35 cellular contexts compared by ENCODE assay signal in the genomic region with DNA sequence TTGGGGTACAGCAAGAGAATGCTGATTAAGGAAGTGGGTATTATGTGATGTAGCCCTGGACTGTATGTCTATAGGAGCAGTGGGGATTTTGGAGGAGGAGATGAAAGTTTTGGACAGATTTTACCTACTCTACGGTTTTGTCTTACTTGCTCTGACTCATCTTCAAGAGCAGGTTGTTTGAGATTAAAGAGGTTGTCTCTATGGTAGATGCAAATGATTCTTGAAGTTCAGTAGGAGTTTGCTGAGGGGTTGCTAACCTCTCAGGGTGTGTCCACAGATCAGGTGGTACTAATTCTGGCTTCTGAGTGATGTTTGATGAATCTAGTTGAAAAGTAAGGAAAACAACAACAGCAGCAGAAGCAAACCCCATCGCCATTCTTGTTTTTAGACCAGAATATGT. TPM values are rescaled to one million over a fixed set of nuclear protein-coding genes. Genes with fewer than 3 reads are reported as not detected.
"Had no signal": no experiment of that assay in that cellular context is flagged by ENCODE, and none has a peak within 500 bp of the region (broad histone marks: within the 10 kb centered on the region; RNA-seq: fewer than 3 reads in every experiment).

No MANE protein-coding gene starts in this region.

- H3K27me3 ChIP-seq: ascending aorta, cardiac muscle cell, MG63 had no signal

- H3K4me3 ChIP-seq: ascending aorta, cardiac muscle cell, MG63 had no signal

- H3K4me3 Mint-ChIP-seq: activated B cell treated with CpG ODN at 0.5 μM for 24 hours; activated naive CD4-positive, alpha-beta T cell treated with anti-CD3 and anti-CD28 coated beads, Interleukin-2, amount 10 ng/mL, durations not matched to agents 7 days and 5 days; activated naive CD8-positive, alpha-beta T cell; activated T-cell treated with anti-CD3 and anti-CD28 coated beads, Interleukin-2, amount 50 U/mL, for 4 hours; activated T-helper 1 cell treated with anti-CD3 and anti-CD28 coated beads, Interleukin-12 subunit alpha, Interleukin-12 subunit beta, Interleukin-2, Interleukin-4 antibody, amounts not matched to agents 30 ng/mL and 10 ng/mL and 1 ng/mL, durations not matched to agents 14 hours and 24 hours and 36 hours; central memory CD8-positive, alpha-beta T cell had no signal

- H3K27ac ChIP-seq: ascending aorta, cardiac muscle cell, VCaP had no signal

- H3K9me3 ChIP-seq: ascending aorta, MG63 had no signal

- H3K9me3 Mint-ChIP-seq: activated B cell treated with CpG ODN at 0.5 μM for 24 hours; activated naive CD4-positive, alpha-beta T cell treated with anti-CD3 and anti-CD28 coated beads, Interleukin-2, amount 10 ng/mL, durations not matched to agents 7 days and 5 days; activated T-cell treated with anti-CD3 and anti-CD28 coated beads, Interleukin-2, amount 50 U/mL, for 4 hours; activated T-helper 1 cell treated with anti-CD3 and anti-CD28 coated beads, Interleukin-12 subunit alpha, Interleukin-12 subunit beta, Interleukin-2, Interleukin-4 antibody, amounts not matched to agents 30 ng/mL and 10 ng/mL and 1 ng/mL, durations not matched to agents 14 hours and 24 hours and 36 hours; central memory CD8-positive, alpha-beta T cell had no signal

- H3K4me1 Mint-ChIP-seq: activated B cell treated with CpG ODN at 0.5 μM for 24 hours; central memory CD8-positive, alpha-beta T cell had no signal

- DNase-seq: activated B cell treated with CpG ODN at 0.5 μM for 24 hours; activated CD4-positive, alpha-beta T cell treated with anti-CD3 and anti-CD28 coated beads for 48 hours; activated CD4-positive, CD25-positive, alpha-beta regulatory T cell treated with anti-CD3 and anti-CD28 coated beads, Interleukin-2, amount 50 U/mL, for 72 hours; activated CD8-positive, alpha-beta memory T cell treated with anti-CD3 and anti-CD28 coated beads, Interleukin-2, amount 50 U/mL, for 4 hours; activated effector memory CD4-positive, alpha-beta T cell treated with Interleukin-2 at 50 U/mL for 16 hours; activated naive CD4-positive, alpha-beta T cell treated with anti-CD3 and anti-CD28 coated beads, Interleukin-2, amount 10 ng/mL, durations not matched to agents 7 days and 5 days; activated T-cell treated with anti-CD3 and anti-CD28 coated beads for 4 hours; activated T-cell treated with anti-CD3 and anti-CD28 coated beads, Interleukin-2, amount 50 U/mL, for 4 hours; amygdala; Karpas-422; KBM-7; MG63; NCI-H1048; NCI-H1105 treated with DMSO at 0.1 percent for 48 hours; NCI-H1436; NCI-H1694; NCI-H1930; NCI-H2081 treated with DMSO at 0.1 percent for 48 hours; NCI-H2171; NCI-H510A; NCI-H526; NCI-H748 treated with DMSO at 0.1 percent for 48 hours; OCI-M1; Right ventricle myocardium superior; SW 1271; T-helper 1 cell; T-helper 2 cell; T-helper 9 cell had no signal

- H3K36me3 ChIP-seq: ascending aorta, cardiac muscle cell, MG63 had no signal

- H3K36me3 Mint-ChIP-seq: activated naive CD4-positive, alpha-beta T cell treated with anti-CD3 and anti-CD28 coated beads, Interleukin-2, amount 10 ng/mL, durations not matched to agents 7 days and 5 days; activated naive CD8-positive, alpha-beta T cell had no signal

- H3K27ac Mint-ChIP-seq: activated B cell treated with CpG ODN at 0.5 μM for 24 hours; activated naive CD4-positive, alpha-beta T cell treated with anti-CD3 and anti-CD28 coated beads, Interleukin-2, amount 10 ng/mL, durations not matched to agents 7 days and 5 days; activated naive CD8-positive, alpha-beta T cell; activated T-helper 1 cell treated with anti-CD3 and anti-CD28 coated beads, Interleukin-12 subunit alpha, Interleukin-12 subunit beta, Interleukin-2, Interleukin-4 antibody, amounts not matched to agents 30 ng/mL and 10 ng/mL and 1 ng/mL, durations not matched to agents 14 hours and 24 hours and 36 hours had no signal

- H3K4me1 ChIP-seq: ascending aorta had no signal

- ATAC-seq: activated T-cell treated with anti-CD3 and anti-CD28 coated beads, Interleukin-2, amount 50 U/mL, for 4 hours had no signal

RNA-seq across cellular contexts. Expression of gene SERPINB12, which starts 9.7 kb away (rescaled TPM):
- total RNA-seq: activated B cell treated with CpG ODN at 0.5 μM for 24 hours; activated T-cell treated with anti-CD3 and anti-CD28 coated beads, Interleukin-2, amount 50 U/mL, for 4 hours; activated T-helper 1 cell treated with anti-CD3 and anti-CD28 coated beads, Interleukin-12 subunit alpha, Interleukin-12 subunit beta, Interleukin-2, Interleukin-4 antibody, amounts not matched to agents 30 ng/mL and 10 ng/mL and 1 ng/mL, durations not matched to agents 14 hours and 24 hours and 36 hours; cardiac muscle cell; chondrocyte; Right ventricle myocardium superior had no signal

RNA-seq across cellular contexts. Expression of gene SERPINB13, which starts 54.7 kb away (rescaled TPM):
- total RNA-seq: activated B cell treated with CpG ODN at 0.5 μM for 24 hours; activated T-cell treated with anti-CD3 and anti-CD28 coated beads, Interleukin-2, amount 50 U/mL, for 4 hours; activated T-helper 1 cell treated with anti-CD3 and anti-CD28 coated beads, Interleukin-12 subunit alpha, Interleukin-12 subunit beta, Interleukin-2, Interleukin-4 antibody, amounts not matched to agents 30 ng/mL and 10 ng/mL and 1 ng/mL, durations not matched to agents 14 hours and 24 hours and 36 hours; ascending aorta; cardiac muscle cell; chondrocyte; Right ventricle myocardium superior had no signal

RNA-seq across cellular contexts. Expression of gene SERPINB5, which starts 55.7 kb away (rescaled TPM):
- total RNA-seq: activated B cell treated with CpG ODN at 0.5 μM for 24 hours; activated T-cell treated with anti-CD3 and anti-CD28 coated beads, Interleukin-2, amount 50 U/mL, for 4 hours; activated T-helper 1 cell treated with anti-CD3 and anti-CD28 coated beads, Interleukin-12 subunit alpha, Interleukin-12 subunit beta, Interleukin-2, Interleukin-4 antibody, amounts not matched to agents 30 ng/mL and 10 ng/mL and 1 ng/mL, durations not matched to agents 14 hours and 24 hours and 36 hours; ascending aorta; cardiac muscle cell; chondrocyte; Right ventricle myocardium superior had no signal
